ENCODE assay signal across 1 cellular context in genomic region chrX:136909119-136909705, GRCh38.
TF ChIP-seq lines count a peak whose summit lies in the region.

No MANE protein-coding gene starts in this region.

TF ChIP-seq in K562, 482 proteins besides CTCF, POLR2A, EP300 and RAD21 (continued from another document and continues in another):
- TF ChIP-seq, protein P1, sequence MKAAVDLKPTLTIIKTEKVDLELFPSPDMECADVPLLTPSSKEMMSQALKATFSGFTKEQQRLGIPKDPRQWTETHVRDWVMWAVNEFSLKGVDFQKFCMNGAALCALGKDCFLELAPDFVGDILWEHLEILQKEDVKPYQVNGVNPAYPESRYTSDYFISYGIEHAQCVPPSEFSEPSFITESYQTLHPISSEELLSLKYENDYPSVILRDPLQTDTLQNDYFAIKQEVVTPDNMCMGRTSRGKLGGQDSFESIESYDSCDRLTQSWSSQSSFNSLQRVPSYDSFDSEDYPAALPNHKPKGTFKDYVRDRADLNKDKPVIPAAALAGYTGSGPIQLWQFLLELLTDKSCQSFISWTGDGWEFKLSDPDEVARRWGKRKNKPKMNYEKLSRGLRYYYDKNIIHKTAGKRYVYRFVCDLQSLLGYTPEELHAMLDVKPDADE (conservative IDR thresholded peaks at IDR 0.05; ENCODE audit: control insufficient read depth, low read depth, low read length), result no peak; the same call in 1 of the 2 replicates
- TF ChIP-seq, protein P2, sequence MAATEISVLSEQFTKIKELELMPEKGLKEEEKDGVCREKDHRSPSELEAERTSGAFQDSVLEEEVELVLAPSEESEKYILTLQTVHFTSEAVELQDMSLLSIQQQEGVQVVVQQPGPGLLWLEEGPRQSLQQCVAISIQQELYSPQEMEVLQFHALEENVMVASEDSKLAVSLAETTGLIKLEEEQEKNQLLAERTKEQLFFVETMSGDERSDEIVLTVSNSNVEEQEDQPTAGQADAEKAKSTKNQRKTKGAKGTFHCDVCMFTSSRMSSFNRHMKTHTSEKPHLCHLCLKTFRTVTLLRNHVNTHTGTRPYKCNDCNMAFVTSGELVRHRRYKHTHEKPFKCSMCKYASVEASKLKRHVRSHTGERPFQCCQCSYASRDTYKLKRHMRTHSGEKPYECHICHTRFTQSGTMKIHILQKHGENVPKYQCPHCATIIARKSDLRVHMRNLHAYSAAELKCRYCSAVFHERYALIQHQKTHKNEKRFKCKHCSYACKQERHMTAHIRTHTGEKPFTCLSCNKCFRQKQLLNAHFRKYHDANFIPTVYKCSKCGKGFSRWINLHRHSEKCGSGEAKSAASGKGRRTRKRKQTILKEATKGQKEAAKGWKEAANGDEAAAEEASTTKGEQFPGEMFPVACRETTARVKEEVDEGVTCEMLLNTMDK (IDR thresholded peaks at IDR 0.05; ENCODE audit: borderline replicate concordance, insufficient read depth, low read depth, low read length, poor library complexity, severe bottlenecking), result no peak
- TF ChIP-seq HNRNPL (IDR thresholded peaks at IDR 0.05; ENCODE audit: low read depth, low read length) (no peak), MBD2 (IDR thresholded peaks at IDR 0.05; ENCODE audit: borderline replicate concordance, low read depth) (no peak; the same call in 1 of the 2 replicates), HNRNPK (IDR thresholded peaks at IDR 0.05; ENCODE audit: low read depth, low read length, poor library complexity, severe bottlenecking) (no peak), ELF2 (CRISPR knock-in tag; IDR thresholded peaks at IDR 0.05) (no peak), FOXK1 (CRISPR knock-in tag; IDR thresholded peaks at IDR 0.05; ENCODE audit: borderline replicate concordance) (no peak), CCAR2 (IDR thresholded peaks at IDR 0.05; ENCODE audit: low read depth, low read length) (no peak), TFE3 (CRISPR knock-in tag; IDR thresholded peaks at IDR 0.05) (no peak), ZNF239 (CRISPR knock-in tag; IDR thresholded peaks at IDR 0.05) (no peak), ZNF3 (CRISPR knock-in tag; IDR thresholded peaks at IDR 0.05) (no peak), HMGN3 (IDR thresholded peaks at IDR 0.05; ENCODE audit: borderline replicate concordance, extremely low read depth, insufficient read length, low read depth, low read length) (peak; percentile 39), ADNP (tag; IDR thresholded peaks at IDR 0.05) (no peak), HCFC1 (IDR thresholded peaks at IDR 0.05; ENCODE audit: low read depth, low read length) (peak; percentile 59), ZNF551 (CRISPR knock-in tag; IDR thresholded peaks at IDR 0.05) (no peak), KLF13 (tag; IDR thresholded peaks at IDR 0.05; ENCODE audit: borderline replicate concordance, low read depth) (no peak), ZNF12 (CRISPR knock-in tag; IDR thresholded peaks at IDR 0.05) (no peak), RBM22 (IDR thresholded peaks at IDR 0.05; ENCODE audit: low read depth, low read length, poor library complexity, severe bottlenecking) (no peak), XRCC5 (IDR thresholded peaks at IDR 0.05; ENCODE audit: low read depth, low read length) (no peak), FOXK2 (conservative IDR thresholded peaks at IDR 0.05 in 1 of 2, IDR thresholded peaks at IDR 0.05 in 1 of 2; ENCODE audit: low read depth in 2 of 2) (no peak), ARID3B (CRISPR knock-in tag; IDR thresholded peaks at IDR 0.05; ENCODE audit: borderline replicate concordance) (no peak), MYC (IDR thresholded peaks at IDR 0.05; ENCODE audit: low read depth, low read length) (peak; percentile 70; the same call in 1 of the 2 replicates), MYC (CRISPR knock-in tag; IDR thresholded peaks at IDR 0.05; ENCODE audit: borderline replicate concordance, low read depth) (no peak), HOXB6 (CRISPR knock-in tag; IDR thresholded peaks at IDR 0.05; ENCODE audit: borderline replicate concordance) (no peak), MAX (CRISPR knock-in tag; IDR thresholded peaks at IDR 0.05) (peak; percentile 31; the same call in 1 of the 2 replicates), RBM34 (IDR thresholded peaks at IDR 0.05; ENCODE audit: borderline replicate concordance, insufficient read depth, low read length) (no peak), RAD51 (IDR thresholded peaks at IDR 0.05; ENCODE audit: borderline replicate concordance, low read depth) (no peak), FOXJ3 (CRISPR knock-in tag; IDR thresholded peaks at IDR 0.05) (no peak), ARHGAP35 (IDR thresholded peaks at IDR 0.05; ENCODE audit: partially characterized antibody) (no peak), ELK3 (CRISPR knock-in tag; IDR thresholded peaks at IDR 0.05) (no peak), SP2 (IDR thresholded peaks at IDR 0.05; ENCODE audit: extremely low read depth, low read depth, low read length, poor library complexity, severe bottlenecking) (no peak), FOS (IDR thresholded peaks at IDR 0.05; ENCODE audit: extremely low read depth, insufficient read length) (no peak), ZFP36 (IDR thresholded peaks at IDR 0.05; ENCODE audit: low read depth, low read length, partially characterized antibody) (no peak), POLR2AphosphoS2 (IDR thresholded peaks at IDR 0.05; ENCODE audit: low read length) (no peak), ZNF592 (IDR thresholded peaks at IDR 0.05) (0 out of 2 replicates have a peak, but pooled peaks have one; percentile 22), FOSL1 (tag; conservative IDR thresholded peaks at IDR 0.05) (no peak), GABPB1 (CRISPR knock-in tag; IDR thresholded peaks at IDR 0.05) (0 out of 2 replicates have a peak, but pooled peaks have one; percentile 3), FUS (optimal IDR thresholded peaks at IDR 0.05; ENCODE audit: low read depth, low read length) (no peak), SP1 (CRISPR knock-in tag; IDR thresholded peaks at IDR 0.05) (peak; percentile 46; the same call in 1 of the 2 replicates), HNRNPLL (IDR thresholded peaks at IDR 0.05; ENCODE audit: low read depth, low read length, poor library complexity, severe bottlenecking) (no peak), SIN3A (IDR thresholded peaks at IDR 0.05; ENCODE audit: borderline replicate concordance in 2 of 2, control insufficient read depth in 1 of 2, low read depth in 2 of 2, low read length in 2 of 2) (peak; percentile 43 to 58; a peak in 3 of 4 replicates), CREM (IDR thresholded peaks at IDR 0.05; ENCODE audit: low read depth) (no peak)
- TF ChIP-seq, protein P3, sequence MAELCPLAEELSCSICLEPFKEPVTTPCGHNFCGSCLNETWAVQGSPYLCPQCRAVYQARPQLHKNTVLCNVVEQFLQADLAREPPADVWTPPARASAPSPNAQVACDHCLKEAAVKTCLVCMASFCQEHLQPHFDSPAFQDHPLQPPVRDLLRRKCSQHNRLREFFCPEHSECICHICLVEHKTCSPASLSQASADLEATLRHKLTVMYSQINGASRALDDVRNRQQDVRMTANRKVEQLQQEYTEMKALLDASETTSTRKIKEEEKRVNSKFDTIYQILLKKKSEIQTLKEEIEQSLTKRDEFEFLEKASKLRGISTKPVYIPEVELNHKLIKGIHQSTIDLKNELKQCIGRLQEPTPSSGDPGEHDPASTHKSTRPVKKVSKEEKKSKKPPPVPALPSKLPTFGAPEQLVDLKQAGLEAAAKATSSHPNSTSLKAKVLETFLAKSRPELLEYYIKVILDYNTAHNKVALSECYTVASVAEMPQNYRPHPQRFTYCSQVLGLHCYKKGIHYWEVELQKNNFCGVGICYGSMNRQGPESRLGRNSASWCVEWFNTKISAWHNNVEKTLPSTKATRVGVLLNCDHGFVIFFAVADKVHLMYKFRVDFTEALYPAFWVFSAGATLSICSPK (IDR thresholded peaks at IDR 0.05; ENCODE audit: borderline replicate concordance), result no peak
- TF ChIP-seq, protein P4, sequence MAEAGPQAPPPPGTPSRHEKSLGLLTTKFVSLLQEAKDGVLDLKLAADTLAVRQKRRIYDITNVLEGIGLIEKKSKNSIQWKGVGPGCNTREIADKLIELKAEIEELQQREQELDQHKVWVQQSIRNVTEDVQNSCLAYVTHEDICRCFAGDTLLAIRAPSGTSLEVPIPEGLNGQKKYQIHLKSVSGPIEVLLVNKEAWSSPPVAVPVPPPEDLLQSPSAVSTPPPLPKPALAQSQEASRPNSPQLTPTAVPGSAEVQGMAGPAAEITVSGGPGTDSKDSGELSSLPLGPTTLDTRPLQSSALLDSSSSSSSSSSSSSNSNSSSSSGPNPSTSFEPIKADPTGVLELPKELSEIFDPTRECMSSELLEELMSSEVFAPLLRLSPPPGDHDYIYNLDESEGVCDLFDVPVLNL (CRISPR knock-in tag; IDR thresholded peaks at IDR 0.05; ENCODE audit: low read depth), result no peak
- TF ChIP-seq, protein P5, sequence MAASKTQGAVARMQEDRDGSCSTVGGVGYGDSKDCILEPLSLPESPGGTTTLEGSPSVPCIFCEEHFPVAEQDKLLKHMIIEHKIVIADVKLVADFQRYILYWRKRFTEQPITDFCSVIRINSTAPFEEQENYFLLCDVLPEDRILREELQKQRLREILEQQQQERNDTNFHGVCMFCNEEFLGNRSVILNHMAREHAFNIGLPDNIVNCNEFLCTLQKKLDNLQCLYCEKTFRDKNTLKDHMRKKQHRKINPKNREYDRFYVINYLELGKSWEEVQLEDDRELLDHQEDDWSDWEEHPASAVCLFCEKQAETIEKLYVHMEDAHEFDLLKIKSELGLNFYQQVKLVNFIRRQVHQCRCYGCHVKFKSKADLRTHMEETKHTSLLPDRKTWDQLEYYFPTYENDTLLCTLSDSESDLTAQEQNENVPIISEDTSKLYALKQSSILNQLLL (CRISPR knock-in tag; IDR thresholded peaks at IDR 0.05; ENCODE audit: borderline replicate concordance), result no peak
- TF ChIP-seq, protein P6, sequence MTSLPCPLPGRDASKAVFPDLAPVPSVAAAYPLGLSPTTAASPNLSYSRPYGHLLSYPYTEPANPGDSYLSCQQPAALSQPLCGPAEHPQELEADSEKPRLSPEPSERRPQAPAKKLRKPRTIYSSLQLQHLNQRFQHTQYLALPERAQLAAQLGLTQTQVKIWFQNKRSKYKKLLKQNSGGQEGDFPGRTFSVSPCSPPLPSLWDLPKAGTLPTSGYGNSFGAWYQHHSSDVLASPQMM (CRISPR knock-in tag; IDR thresholded peaks at IDR 0.05), result no peak
